8 cellular contexts compared by ENCODE assay signal in genomic region chr22:39135092-39135896, GRCh38. TPM values are rescaled to one million over a fixed set of nuclear protein-coding genes. Genes with fewer than 3 reads are reported as not detected.
DNase-seq lines count a peak whose midpoint lies in the region; ATAC-seq, FAIRE-seq and TF ChIP-seq lines count a peak whose summit lies in the region.
"Had no signal": no experiment of that assay in that cellular context is flagged by ENCODE, and none has a peak within 500 bp of the region (broad histone marks: within the 10 kb centered on the region; RNA-seq: fewer than 3 reads in every experiment).

No MANE protein-coding gene starts in this region.

- H3K9me3 Mint-ChIP-seq in glutamatergic neuron (ENCODE audit: unreplicated experiment), result no peaks in the 10 kb centered on the region
- H3K9me3 Mint-ChIP-seq: T-helper 1 cell treated with Interleukin-12 subunit alpha and Interleukin-12 subunit beta and Interleukin-4 antibody, amounts not matched to agents 30 μg/mL and 1 μg/mL, for 36 hours had no signal

- DNase-seq in GM12865 (ENCODE audit: low read depth) (peak; percentile 63), MM.1S (no peak), glutamatergic neuron (peak; percentile 82), kidney (no peak)
- DNase-seq in activated T-cell treated with anti-CD3 and anti-CD28 coated beads, Interleukin-2, amount 50 U/mL, for 1 hour, result peak; percentile 49
- DNase-seq in stimulated activated CD4-positive, alpha-beta T cell treated with anti-CD3 and anti-CD28 coated beads, Interleukin-1b, Interleukin-23, amount 100 ng/mL, for 48 hours, result peak; percentile 41

- ATAC-seq in HG02970 (IDR thresholded peaks at IDR 0.05; ENCODE audit: low FRiP score, unreplicated experiment), result no peak

- H3F3A ChIP-seq in MM.1S (ENCODE audit: insufficient read depth, low read length), result no peaks in the 10 kb centered on the region

- H3K36me3 Mint-ChIP-seq in glutamatergic neuron (ENCODE audit: unreplicated experiment), result no peaks in the 10 kb centered on the region

- no peak overlapping the region for H3K4me2 ChIP-seq in MM.1S (ENCODE audit: low read depth, low read length)

- H3K27ac ChIP-seq in MM.1S (ENCODE audit: low read length) (no peak overlapping the region), kidney (ENCODE audit: low read depth in 2 of 2, low read length in 2 of 2) (no peak overlapping the region)

- H4K20me1 ChIP-seq in MM.1S (ENCODE audit: insufficient read depth, low read length), result no peaks in the 10 kb centered on the region

- H3K27ac Mint-ChIP-seq in glutamatergic neuron (ENCODE audit: unreplicated experiment), result no peak overlapping the region
- H3K27ac Mint-ChIP-seq: T-helper 1 cell treated with Interleukin-12 subunit alpha and Interleukin-12 subunit beta and Interleukin-4 antibody, amounts not matched to agents 30 μg/mL and 1 μg/mL, for 36 hours had no signal

- no peaks in the 10 kb centered on the region for H3K9me2 ChIP-seq in MM.1S (replicated peaks; ENCODE audit: insufficient read depth, low read length)

- FAIRE-seq in kidney (lab: Jason Lieb, UNC), result no peak

- no peak overlapping the region for H2AFZ ChIP-seq in MM.1S (ENCODE audit: low read length)

- intact Hi-C loops in kidney (cut with DNase I), result no loop called here

- H3K9ac ChIP-seq in MM.1S (ENCODE audit: low read length) (no peak overlapping the region), kidney (ENCODE audit: low read length in 2 of 2) (no peak overlapping the region)

- peaks cover 8% of the 10 kb centered on the region for H3K27me3 Mint-ChIP-seq in glutamatergic neuron (ENCODE audit: unreplicated experiment)

- no peak overlapping the region for H3K4me3 Mint-ChIP-seq in glutamatergic neuron (ENCODE audit: unreplicated experiment)
- H3K4me3 Mint-ChIP-seq: T-helper 1 cell treated with Interleukin-12 subunit alpha and Interleukin-12 subunit beta and Interleukin-4 antibody, amounts not matched to agents 30 μg/mL and 1 μg/mL, for 36 hours had no signal

- H3K9me3 ChIP-seq in MM.1S (replicated peaks; ENCODE audit: insufficient read depth, low read length) (no peaks in the 10 kb centered on the region), kidney (ENCODE audit: control insufficient read depth in 1 of 2, low read length in 2 of 2) (no peaks in the 10 kb centered on the region)

- H3K79me2 ChIP-seq in MM.1S (ENCODE audit: low read length), result no peaks in the 10 kb centered on the region

- no peaks in the 10 kb centered on the region for H3K27me3 ChIP-seq in MM.1S (replicated peaks; ENCODE audit: insufficient read depth, low read length)

- no peaks in the 10 kb centered on the region for H3K36me3 ChIP-seq in MM.1S (replicated peaks; ENCODE audit: insufficient read depth, low read length)
- peaks cover 4 to 8% of the 10 kb centered on the region in 2 donors for H3K36me3 ChIP-seq in kidney (ENCODE audit: control insufficient read depth in 1 of 2, insufficient read depth in 2 of 2, low read length in 2 of 2)

- H3K4me1 Mint-ChIP-seq in glutamatergic neuron (ENCODE audit: low read depth, unreplicated experiment), result peaks cover 14% of the 10 kb centered on the region

- TF ChIP-seq CTCF in GM12865 (IDR thresholded peaks at IDR 0.05; ENCODE audit: insufficient read depth, low read depth, low read length, missing control alignments), result peak; percentile 67
- TF ChIP-seq CTCF in MM.1S (IDR thresholded peaks at IDR 0.05; ENCODE audit: low read length), result peak; percentile 33
- peak; percentile 75 for TF ChIP-seq CTCF in glutamatergic neuron (IDR thresholded peaks at IDR 0.05; ENCODE audit: partially characterized antibody, unreplicated experiment)
- no peak for TF ChIP-seq CTCF in kidney (IDR thresholded peaks at IDR 0.05; ENCODE audit: borderline replicate concordance, extremely low read depth, insufficient read depth)

- H3K4me1 ChIP-seq in MM.1S (ENCODE audit: low read length) (no peaks in the 10 kb centered on the region), kidney (ENCODE audit: control insufficient read depth in 1 of 2, insufficient read depth in 1 of 2, low read depth in 1 of 2, low read length in 2 of 2) (peaks cover 0 to 2% of the 10 kb centered on the region in 2 donors)

- H3K4me3 ChIP-seq in GM12865 (ENCODE audit: low read depth, low read length), result no peak overlapping the region
- H3K4me3 ChIP-seq in MM.1S (ENCODE audit: low read length), result no peak overlapping the region
- no peak overlapping the region for H3K4me3 ChIP-seq in kidney (ENCODE audit: low read length in 2 of 2)

RNA-seq across cellular contexts. Expression of gene CBX7, which starts 17.2 kb away (rescaled TPM):
- 5.9 TPM for total RNA-seq in glutamatergic neuron (ENCODE audit: unreplicated experiment)
- 65.2 TPM for total RNA-seq in kidney
- 39.3 TPM for polyA plus RNA-seq in kidney (ENCODE audit: insufficient read depth, low read depth, low replicate concordance)

RNA-seq across cellular contexts. Expression of gene APOBEC3H, which starts 38.2 kb away (rescaled TPM):
- total RNA-seq in glutamatergic neuron (ENCODE audit: unreplicated experiment) (not detected), kidney (0.79 TPM)
- not detected for polyA plus RNA-seq in kidney (ENCODE audit: insufficient read depth, low read depth, low replicate concordance)

RNA-seq across cellular contexts. Expression of gene APOBEC3G, which starts 58.2 kb away (rescaled TPM):
- total RNA-seq in glutamatergic neuron (ENCODE audit: unreplicated experiment) (1.0 TPM), kidney (12.5 TPM)
- polyA plus RNA-seq in kidney (ENCODE audit: insufficient read depth, low read depth, low replicate concordance), result 4.8 TPM

Comparison
In these comparisons a context has a peak if more than half of its experiments do, and no peak if none do; other contexts are left out.
1. DNase-seq: peak in GM12865 (single experiment), activated T-cell treated with anti-CD3 and anti-CD28 coated beads, Interleukin-2, amount 50 U/mL, for 1 hour (single experiment), glutamatergic neuron (single experiment) and stimulated activated CD4-positive, alpha-beta T cell treated with anti-CD3 and anti-CD28 coated beads, Interleukin-1b, Interleukin-23, amount 100 ng/mL, for 48 hours (single experiment); none in MM.1S (single experiment) and kidney (single experiment).